1 cellular context compared by ENCODE assay signal in the genomic region with DNA sequence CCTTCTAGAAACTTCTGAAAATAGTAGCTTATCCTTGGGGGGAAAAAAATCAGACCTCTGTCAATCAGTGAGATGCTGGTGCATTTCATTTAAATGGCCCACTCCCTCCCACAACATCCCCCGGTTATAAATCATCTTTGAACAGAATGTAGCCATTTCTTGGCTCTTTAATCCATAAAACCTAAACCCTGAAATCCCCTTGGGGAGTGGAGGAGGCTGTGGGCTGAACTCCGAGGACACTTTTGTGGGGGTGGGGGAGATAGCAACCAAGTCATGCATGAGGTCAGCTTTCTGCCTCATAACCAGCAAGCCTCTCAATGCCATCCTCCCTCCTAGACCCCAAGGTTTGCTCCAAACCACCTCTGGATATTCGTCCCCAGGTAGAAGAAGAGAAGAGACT.
A peak's percentile ranks its signal among the peaks of the same experiment; 100 is the strongest.
TF ChIP-seq lines count a peak whose summit lies in the region.

No MANE protein-coding gene starts in this region.

TF ChIP-seq in K562, 482 proteins besides CTCF, POLR2A, EP300 and RAD21:
- TF ChIP-seq PRPF4 (IDR thresholded peaks at IDR 0.05; ENCODE audit: insufficient read depth, low read depth, low read length, poor library complexity, severe bottlenecking) (no peak), EGR1 (conservative IDR thresholded peaks at IDR 0.05) (0 out of 2 replicates have a peak, but pooled peaks have one; percentile 8), ZNF124 (CRISPR knock-in tag; IDR thresholded peaks at IDR 0.05) (no peak)
